Comparison of ENCODE assay signal across 8 cellular contexts in the genomic region with DNA sequence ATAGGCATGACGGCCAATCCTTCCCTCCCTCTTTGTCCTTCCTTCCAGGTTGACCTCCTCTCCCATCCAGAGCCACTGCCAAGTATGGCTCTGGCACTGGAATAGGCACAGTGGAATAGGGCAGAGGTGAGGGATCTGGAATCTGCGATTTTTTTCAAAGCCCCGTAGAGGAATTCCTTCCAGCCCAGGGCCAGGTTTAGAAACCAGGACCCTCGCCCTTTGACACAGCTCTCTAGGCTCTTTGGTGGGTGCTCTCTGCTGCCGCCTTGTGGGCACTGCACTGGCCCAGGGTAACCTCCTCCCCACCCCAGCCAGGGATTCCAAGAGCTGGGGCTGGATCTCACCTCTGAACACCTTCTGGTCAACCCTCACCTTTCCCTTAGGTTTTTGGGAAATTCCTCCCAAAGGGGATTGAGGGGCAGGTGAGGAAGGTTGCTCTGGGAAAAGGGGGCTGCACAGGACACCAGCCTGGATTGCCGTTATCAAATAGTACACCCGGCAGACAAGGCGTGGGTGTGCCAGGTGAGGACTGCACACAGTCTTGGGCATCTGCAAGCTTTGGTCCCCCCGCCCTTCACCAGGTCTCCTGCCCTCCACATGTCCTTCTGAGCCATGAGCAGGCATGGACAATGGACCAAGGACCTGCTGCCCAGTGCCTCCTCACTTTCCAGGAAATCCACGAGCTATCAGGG. TPM values are rescaled to one million over a fixed set of nuclear protein-coding genes. Genes with fewer than 3 reads are reported as not detected.
A peak's percentile ranks its signal among the peaks of the same experiment; 100 is the strongest.
DNase-seq lines count a peak whose midpoint lies in the region; ATAC-seq and TF ChIP-seq lines count a peak whose summit lies in the region.

No MANE protein-coding gene starts in this region.

- H2AFZ ChIP-seq in neural cell (ENCODE audit: low read depth, low read length) = no peak overlapping the region

- H3K27ac ChIP-seq in neural cell (ENCODE audit: low read length) (no peak overlapping the region), testis (no peak overlapping the region)

- H3K4me2 ChIP-seq in neural cell (ENCODE audit: low read length) = no peak overlapping the region

- no peaks in the 10 kb centered on the region for H3K4me1 ChIP-seq in testis

- H3K36me3 ChIP-seq in neural cell (ENCODE audit: insufficient read depth, low read length) (no peaks in the 10 kb centered on the region), testis (ENCODE audit: low read depth, missing control alignments) (no peaks in the 10 kb centered on the region)

- H3K9me3 ChIP-seq in neural cell (ENCODE audit: low read length) = no peaks in the 10 kb centered on the region
- no peaks in the 10 kb centered on the region for H3K9me3 ChIP-seq in testis

- H3K79me2 ChIP-seq in neural cell (replicated peaks; ENCODE audit: insufficient read depth, low read length) = no peaks in the 10 kb centered on the region

- H3F3A ChIP-seq in neural cell (ENCODE audit: insufficient read depth, low read length, poor library complexity, severe bottlenecking) = no peaks in the 10 kb centered on the region

- H3K27me3 ChIP-seq in neural cell (ENCODE audit: insufficient read depth, low read depth, low read length) (no peaks in the 10 kb centered on the region), testis (no peaks in the 10 kb centered on the region)

- TF ChIP-seq RAD21 in neural cell (conservative IDR thresholded peaks at IDR 0.05) = peak; percentile 66

- TF ChIP-seq POLR2A in testis (IDR thresholded peaks at IDR 0.05) = no peak

- 63 to 66% methylated on average over 10 of the region's 10 CpGs for WGBS in testis, 2 donors

- no peaks in the 10 kb centered on the region for H3K9me2 ChIP-seq in neural cell (ENCODE audit: insufficient read depth, low read length)

- TF ChIP-seq CTCF in epithelial cell of esophagus (IDR thresholded peaks at IDR 0.05; ENCODE audit: insufficient read depth, low read depth, low read length, missing control alignments) (peak; percentile 86), neural cell (IDR thresholded peaks at IDR 0.05; ENCODE audit: poor library complexity, severe bottlenecking) (peak; percentile 69), testis (IDR thresholded peaks at IDR 0.05) (peak in 2 of 3 experiments; percentile 54 to 70)

- no peak overlapping the region for H3K4me3 ChIP-seq in epithelial cell of esophagus (ENCODE audit: low read length)
- no peak overlapping the region for H3K4me3 ChIP-seq in neural cell (ENCODE audit: low read length)
- H3K4me3 ChIP-seq in testis = no peak overlapping the region

- no peak overlapping the region for H3K9ac ChIP-seq in neural cell (ENCODE audit: low read length)

- no peak for TF ChIP-seq EP300 in neural cell (conservative IDR thresholded peaks at IDR 0.05; ENCODE audit: poor library complexity, severe bottlenecking)

- no peaks in the 10 kb centered on the region for H4K20me1 ChIP-seq in neural cell (ENCODE audit: insufficient read depth)

- intact Hi-C loops in testis (cut with DNase I; ENCODE audit: low total_unique reads) = no loop called here

- DNase-seq in NCI-H2171 treated with DMSO at 0.1 percent for 48 hours (lab: John Stamatoyannopoulos, UW) (peak; percentile 11), NCI-H2171 (lab: John Stamatoyannopoulos, UW) (no peak), NCI-H226 (peak; percentile 34), epithelial cell of esophagus (ENCODE audit: low read depth) (peak; percentile 41), testis (peak; percentile 65)
- DNase-seq in activated CD8-positive, alpha-beta memory T cell treated with anti-CD3 and anti-CD28 coated beads for 24 hours = peak; percentile 85

- no peak for ATAC-seq in GM21447 (IDR thresholded peaks at IDR 0.05; ENCODE audit: unreplicated experiment)

TF ChIP-seq in neural cell, 6 proteins besides CTCF, POLR2A, EP300 and RAD21:
- TF ChIP-seq, protein P1, sequence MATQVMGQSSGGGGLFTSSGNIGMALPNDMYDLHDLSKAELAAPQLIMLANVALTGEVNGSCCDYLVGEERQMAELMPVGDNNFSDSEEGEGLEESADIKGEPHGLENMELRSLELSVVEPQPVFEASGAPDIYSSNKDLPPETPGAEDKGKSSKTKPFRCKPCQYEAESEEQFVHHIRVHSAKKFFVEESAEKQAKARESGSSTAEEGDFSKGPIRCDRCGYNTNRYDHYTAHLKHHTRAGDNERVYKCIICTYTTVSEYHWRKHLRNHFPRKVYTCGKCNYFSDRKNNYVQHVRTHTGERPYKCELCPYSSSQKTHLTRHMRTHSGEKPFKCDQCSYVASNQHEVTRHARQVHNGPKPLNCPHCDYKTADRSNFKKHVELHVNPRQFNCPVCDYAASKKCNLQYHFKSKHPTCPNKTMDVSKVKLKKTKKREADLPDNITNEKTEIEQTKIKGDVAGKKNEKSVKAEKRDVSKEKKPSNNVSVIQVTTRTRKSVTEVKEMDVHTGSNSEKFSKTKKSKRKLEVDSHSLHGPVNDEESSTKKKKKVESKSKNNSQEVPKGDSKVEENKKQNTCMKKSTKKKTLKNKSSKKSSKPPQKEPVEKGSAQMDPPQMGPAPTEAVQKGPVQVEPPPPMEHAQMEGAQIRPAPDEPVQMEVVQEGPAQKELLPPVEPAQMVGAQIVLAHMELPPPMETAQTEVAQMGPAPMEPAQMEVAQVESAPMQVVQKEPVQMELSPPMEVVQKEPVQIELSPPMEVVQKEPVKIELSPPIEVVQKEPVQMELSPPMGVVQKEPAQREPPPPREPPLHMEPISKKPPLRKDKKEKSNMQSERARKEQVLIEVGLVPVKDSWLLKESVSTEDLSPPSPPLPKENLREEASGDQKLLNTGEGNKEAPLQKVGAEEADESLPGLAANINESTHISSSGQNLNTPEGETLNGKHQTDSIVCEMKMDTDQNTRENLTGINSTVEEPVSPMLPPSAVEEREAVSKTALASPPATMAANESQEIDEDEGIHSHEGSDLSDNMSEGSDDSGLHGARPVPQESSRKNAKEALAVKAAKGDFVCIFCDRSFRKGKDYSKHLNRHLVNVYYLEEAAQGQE (IDR thresholded peaks at IDR 0.05; ENCODE audit: borderline replicate concordance) = no peak
- peak; percentile 79 for TF ChIP-seq SMC3 (conservative IDR thresholded peaks at IDR 0.05; ENCODE audit: poor library complexity)

RNA-seq across cellular contexts. Expression of a gene that starts 22.8 kb away (rescaled TPM):
- polyA plus RNA-seq in neural cell = 0.11 TPM in 1 of 2 replicates, not detected in the other
- not detected in 2 replicates for polyA minus RNA-seq in neural cell
- total RNA-seq in testis = under 1 TPM; 0.47 to 0.87 TPM
- polyA plus RNA-seq in testis (ENCODE audit: insufficient read depth, low read depth, low replicate concordance) = 1.7 TPM
